Comparison of ENCODE assay signal across 21 cellular contexts in the genomic region with DNA sequence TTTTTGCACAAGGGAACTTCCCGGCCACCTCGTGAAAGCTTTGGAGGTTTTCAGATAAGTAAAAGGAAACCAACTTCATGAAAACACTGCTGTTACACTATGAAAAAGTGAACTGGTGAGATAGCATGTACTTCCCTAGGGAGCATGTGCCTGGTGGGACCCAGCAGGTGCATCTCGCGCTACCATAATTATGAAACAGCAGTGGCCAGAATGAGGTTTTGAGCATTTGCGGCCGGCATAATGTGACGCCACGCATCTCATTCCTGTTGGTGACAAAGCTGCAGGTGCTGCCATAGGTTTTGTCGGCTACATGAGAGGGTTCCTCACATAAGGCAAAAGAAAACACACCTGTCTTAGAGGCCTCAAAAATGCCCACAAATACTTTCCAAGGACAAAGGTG.
DNase-seq lines count a peak whose midpoint lies in the region; ATAC-seq lines count a peak whose summit lies in the region.
"Had no signal": no experiment of that assay in that cellular context is flagged by ENCODE, and none has a peak within 500 bp of the region (broad histone marks: within the 10 kb centered on the region; RNA-seq: fewer than 3 reads in every experiment).

No MANE protein-coding gene starts in this region.

- no peak overlapping the region for H3K4me3 Mint-ChIP-seq in stimulated activated memory B cell treated with anti-CD40 and anti-IgM and Interleukin-4, amounts not matched to agents 10 μg/mL and 1 μg/mL and 100 μg/mL, for 72 hours
- H3K4me3 Mint-ChIP-seq: activated naive CD4-positive, alpha-beta T cell treated with anti-CD3 and anti-CD28 coated beads, Interleukin-2, amount 50 U/mL, for 24 hours; CD4-positive, CD25-positive, alpha-beta regulatory T cell; effector memory CD8-positive, alpha-beta T cell; T-helper 17 cell had no signal

- peak; percentile 38 for DNase-seq in activated CD8-positive, alpha-beta memory T cell treated with anti-CD3 and anti-CD28 coated beads for 24 hours
- no peak for DNase-seq in activated CD8-positive, alpha-beta memory T cell treated with anti-CD3 and anti-CD28 coated beads, Interleukin-2, amount 50 U/mL, for 4 hours
- DNase-seq in NCI-H1417 treated with DMSO at 0.1 percent for 48 hours (lab: John Stamatoyannopoulos, UW) = peak; percentile 8
- peak; percentile 88 for DNase-seq in RPMI8226
- no peak for DNase-seq in cerebellar nuclear complex (lab: John Stamatoyannopoulos, UW)
- DNase-seq: activated CD4-positive, alpha-beta T cell treated with anti-CD3 and anti-CD28 coated beads, Interleukin-2, amount 50 U/mL, for 48 hours; activated T-cell treated with anti-CD3 and anti-CD28 coated beads, Interleukin-2, amount 50 U/mL, for 48 hours; CD4-positive, CD25-positive, alpha-beta regulatory T cell; DMS153; effector memory CD8-positive, alpha-beta T cell; KG1; midbrain; OCI-M1; substantia nigra; T-helper 17 cell had no signal

- H3K9me3 Mint-ChIP-seq in stimulated activated memory B cell treated with anti-CD40 and anti-IgM and Interleukin-4, amounts not matched to agents 10 μg/mL and 1 μg/mL and 100 μg/mL, for 72 hours = peaks cover 7% of the 10 kb centered on the region

- ATAC-seq in stimulated activated memory B cell treated with anti-CD40 and anti-IgM and Interleukin-4, amounts not matched to agents 10 μg/mL and 1 μg/mL and 100 μg/mL, for 72 hours = peak; percentile 89
- ATAC-seq in GM18873 (IDR thresholded peaks at IDR 0.05; ENCODE audit: low FRiP score, unreplicated experiment) (no peak), HG03354 (IDR thresholded peaks at IDR 0.05; ENCODE audit: poor library complexity, severe bottlenecking, unreplicated experiment) (no peak)
- ATAC-seq: A549; effector memory CD8-positive, alpha-beta T cell; left lung; T-helper 17 cell had no signal

- H3K36me3 Mint-ChIP-seq in stimulated activated memory B cell treated with anti-CD40 and anti-IgM and Interleukin-4, amounts not matched to agents 10 μg/mL and 1 μg/mL and 100 μg/mL, for 72 hours = peaks cover 13% of the 10 kb centered on the region

- H3K4me1 Mint-ChIP-seq in stimulated activated memory B cell treated with anti-CD40 and anti-IgM and Interleukin-4, amounts not matched to agents 10 μg/mL and 1 μg/mL and 100 μg/mL, for 72 hours = peaks cover 27% of the 10 kb centered on the region
- H3K4me1 Mint-ChIP-seq: activated naive CD4-positive, alpha-beta T cell treated with anti-CD3 and anti-CD28 coated beads, Interleukin-2, amount 50 U/mL, for 24 hours; CD4-positive, CD25-positive, alpha-beta regulatory T cell; T-helper 17 cell had no signal

- H3K27me3 Mint-ChIP-seq in stimulated activated memory B cell treated with anti-CD40 and anti-IgM and Interleukin-4, amounts not matched to agents 10 μg/mL and 1 μg/mL and 100 μg/mL, for 72 hours = peaks cover 45% of the 10 kb centered on the region
- H3K27me3 Mint-ChIP-seq: activated naive CD4-positive, alpha-beta T cell treated with anti-CD3 and anti-CD28 coated beads, Interleukin-2, amount 50 U/mL, for 24 hours; CD4-positive, CD25-positive, alpha-beta regulatory T cell; T-helper 17 cell had no signal

- H3K27ac Mint-ChIP-seq in stimulated activated memory B cell treated with anti-CD40 and anti-IgM and Interleukin-4, amounts not matched to agents 10 μg/mL and 1 μg/mL and 100 μg/mL, for 72 hours = no peak overlapping the region
- H3K27ac Mint-ChIP-seq: activated naive CD4-positive, alpha-beta T cell treated with anti-CD3 and anti-CD28 coated beads, Interleukin-2, amount 50 U/mL, for 24 hours; CD4-positive, CD25-positive, alpha-beta regulatory T cell; effector memory CD8-positive, alpha-beta T cell; T-helper 17 cell had no signal

Comparison
In these comparisons a context has a peak if more than half of its experiments do, and no peak if none do; other contexts are left out.
1. DNase-seq: peak in activated CD8-positive, alpha-beta memory T cell treated with anti-CD3 and anti-CD28 coated beads for 24 hours (single experiment), NCI-H1417 treated with DMSO at 0.1 percent for 48 hours (single experiment) and RPMI8226 (single experiment); none in activated CD8-positive, alpha-beta memory T cell treated with anti-CD3 and anti-CD28 coated beads, Interleukin-2, amount 50 U/mL, for 4 hours (single experiment) and cerebellar nuclear complex (0 of 2).